8 cellular contexts compared by ENCODE assay signal in genomic region chr1:108877324-108877812, GRCh38. TPM values are rescaled to one million over a fixed set of nuclear protein-coding genes. Genes with fewer than 3 reads are reported as not detected.
DNase-seq lines count a peak whose midpoint lies in the region; ATAC-seq, FAIRE-seq and TF ChIP-seq lines count a peak whose summit lies in the region.

No MANE protein-coding gene starts in this region.

- peaks cover 11% of the 10 kb centered on the region for H3K4me1 ChIP-seq in endothelial cell of umbilical vein (ENCODE audit: control insufficient read depth, extremely low read depth, insufficient read depth, low read length)
- H3K4me1 ChIP-seq in naive thymus-derived CD4-positive, alpha-beta T cell (ENCODE audit: control insufficient read depth in 2 of 2, insufficient read depth in 2 of 2, low read length in 2 of 2), result peaks cover 0 to 4% of the 10 kb centered on the region in 2 donors

- H3K4me3 Mint-ChIP-seq in naive thymus-derived CD4-positive, alpha-beta T cell, result peak overlapping the region; percentile 88 to 96 (median 92)

- DNase-seq in Ammon's horn (ENCODE audit: low spot score) (peak; percentile 46), GM20000 (ENCODE audit: low spot score) (peak; percentile 17), RWPE1 (ENCODE audit: low spot score) (peak; percentile 41), endothelial cell of umbilical vein (ENCODE audit: low read depth, low spot score) (peak; percentile 55), SHP77 treated with DMSO at 0.1 percent for 48 hours (lab: John Stamatoyannopoulos, UW) (no peak), NCI-H524 treated with DMSO at 0.1 percent for 48 hours (lab: John Stamatoyannopoulos, UW) (no peak), SKM-1 (lab: John Stamatoyannopoulos, UW; ENCODE audit: unreplicated experiment) (no peak)
- peak in 1 of 9 donors; percentile 0 for DNase-seq in naive thymus-derived CD4-positive, alpha-beta T cell

- peak overlapping the region; percentile 100 for H3K4me2 ChIP-seq in endothelial cell of umbilical vein (ENCODE audit: insufficient read depth, low read length)

- H3K9me3 ChIP-seq in endothelial cell of umbilical vein (replicated peaks; ENCODE audit: control insufficient read depth, insufficient read depth, low read length), result no peaks in the 10 kb centered on the region
- H3K9me3 ChIP-seq in naive thymus-derived CD4-positive, alpha-beta T cell (ENCODE audit: control insufficient read depth in 2 of 3, low read length in 3 of 3), result no peaks in the 10 kb centered on the region

- H3K36me3 Mint-ChIP-seq in naive thymus-derived CD4-positive, alpha-beta T cell, result peaks cover 0 to 3% (median 0%) of the 10 kb centered on the region in 5 donors

- no peak for ATAC-seq in naive thymus-derived CD4-positive, alpha-beta T cell

- H3K27ac ChIP-seq in RWPE1 (peak overlapping the region; percentile 92), endothelial cell of umbilical vein (ENCODE audit: insufficient read depth, low read depth, low read length) (peak overlapping the region; percentile 13)
- peak overlapping the region; percentile 29 for H3K27ac ChIP-seq in naive thymus-derived CD4-positive, alpha-beta T cell (ENCODE audit: low read depth, low read length)

- H3K79me2 ChIP-seq in endothelial cell of umbilical vein (ENCODE audit: control insufficient read depth, insufficient read depth, low read length), result peaks cover 43% of the 10 kb centered on the region

- no peaks in the 10 kb centered on the region for H3K36me3 ChIP-seq in endothelial cell of umbilical vein (ENCODE audit: control insufficient read depth in 2 of 2, extremely low read depth in 1 of 2, insufficient read depth in 2 of 2, low read length in 2 of 2)
- no peaks in the 10 kb centered on the region for H3K36me3 ChIP-seq in naive thymus-derived CD4-positive, alpha-beta T cell (ENCODE audit: control insufficient read depth in 2 of 3, insufficient read depth in 3 of 3, low read length in 3 of 3)

- peaks cover 0 to 27% (median 12%) of the 10 kb centered on the region in 7 donors for H3K4me1 Mint-ChIP-seq in naive thymus-derived CD4-positive, alpha-beta T cell

- H3K27ac Mint-ChIP-seq in naive thymus-derived CD4-positive, alpha-beta T cell, result peak overlapping the region in 6 of 9 donors; percentile 2 to 87 (median 70)

- H3K27me3 Mint-ChIP-seq in naive thymus-derived CD4-positive, alpha-beta T cell, result peaks cover 3 to 19% (median 6%) of the 10 kb centered on the region in 5 donors

- no peaks in the 10 kb centered on the region for H3K9me3 Mint-ChIP-seq in naive thymus-derived CD4-positive, alpha-beta T cell

- POLR2A ChIA-PET in RWPE1 (lab: Yijun Ruan, JAX; ENCODE audit: low non-redundant PET), result no interaction called here
- POLR2A ChIA-PET in endothelial cell of umbilical vein (lab: Charles Lee), result no interaction called here
- POLR2A ChIA-PET in naive thymus-derived CD4-positive, alpha-beta T cell (lab: Charles Lee), result no interaction called here

- H4K20me1 ChIP-seq in endothelial cell of umbilical vein (replicated peaks; ENCODE audit: control insufficient read depth, extremely low read depth, insufficient read depth, low read length), result peaks cover 3% of the 10 kb centered on the region

- CTCF ChIA-PET in RWPE1 (lab: Yijun Ruan, JAX), result interaction anchor here (1.3 kb wide), 1 partner anchor 49 kb away, joined by 6 read pairs; no protein-coding TSS in a partner anchor
- CTCF ChIA-PET in endothelial cell of umbilical vein (lab: Charles Lee), result interaction anchor here (0.9 to 2.2 kb wide), 7 partner anchors 11 to 48 kb away, joined by 3 to 13 read pairs (median 3); no protein-coding TSS in a partner anchor
- CTCF ChIA-PET in naive thymus-derived CD4-positive, alpha-beta T cell (lab: Charles Lee), result no interaction called here

- H3K4me3 ChIP-seq in endothelial cell of umbilical vein (replicated peaks in 1 of 3; ENCODE audit: insufficient read depth in 1 of 3, low read depth in 1 of 3, low read length in 3 of 3), result peak overlapping the region; percentile 90 to 99 (median 93)
- peak overlapping the region; percentile 68 for H3K4me3 ChIP-seq in naive thymus-derived CD4-positive, alpha-beta T cell (ENCODE audit: low read length)

- no peaks in the 10 kb centered on the region for H3K27me3 ChIP-seq in endothelial cell of umbilical vein (ENCODE audit: control insufficient read depth in 2 of 2, insufficient read depth in 2 of 2, low read length in 2 of 2)
- no peaks in the 10 kb centered on the region for H3K27me3 ChIP-seq in naive thymus-derived CD4-positive, alpha-beta T cell (ENCODE audit: control insufficient read depth in 2 of 2, insufficient read depth in 2 of 2, low read length in 2 of 2)

- dilution Hi-C loops in endothelial cell of umbilical vein (cut with MboI; ENCODE audit: extremely low pct_ligation_motif_present, low sequenced_read_pairs), result no loop called here

- no peak for TF ChIP-seq POLR2A in endothelial cell of umbilical vein (IDR thresholded peaks at IDR 0.05; ENCODE audit: low read depth, low read length)

- H2AFZ ChIP-seq in endothelial cell of umbilical vein (ENCODE audit: low read depth, low read length), result peak overlapping the region; percentile 99

- peak; percentile 61 for FAIRE-seq in endothelial cell of umbilical vein (lab: Jason Lieb, UNC)

- TF ChIP-seq CTCF in GM20000 (IDR thresholded peaks at IDR 0.05; ENCODE audit: extremely low read depth, missing control alignments) (no peak), RWPE1 (conservative IDR thresholded peaks at IDR 0.05; ENCODE audit: low read depth) (no peak), endothelial cell of umbilical vein (IDR thresholded peaks at IDR 0.05; ENCODE audit: extremely low read depth in 1 of 2, insufficient read depth in 1 of 2, low read depth in 1 of 2, low read length in 2 of 2) (no peak)

- H3K9ac ChIP-seq in endothelial cell of umbilical vein (replicated peaks; ENCODE audit: extremely low read depth, insufficient read depth, low read length), result peak overlapping the region; percentile 67

- BruUV-seq in endothelial cell of umbilical vein (replicated peaks; lab: Mats Ljungman, UMichigan), result no TSS peak

- intact Hi-C loops in endothelial cell of umbilical vein (cut with micrococcal nuclease), result loop anchor here (1.0 to 5.0 kb wide), 3 partner anchors 49 to 185 kb away; partner anchors contain the start of genes PRPF38B and STXBP3
- intact Hi-C loops in naive thymus-derived CD4-positive, alpha-beta T cell (cut with micrococcal nuclease), result loop anchor here (1.0 to 5.0 kb wide), 8 partner anchors 21 to 185 kb away; partner anchors contain the start of genes PRPF38B (in 2 of the 2), CLCC1 (in 1 of the 2), STXBP3 (in 1 of the 2) and WDR47 (in 1 of the 2)

- no peaks in the 10 kb centered on the region for H3K9me1 ChIP-seq in endothelial cell of umbilical vein (replicated peaks; ENCODE audit: control insufficient read depth, extremely low read depth, insufficient read depth, low read length)

TF ChIP-seq in endothelial cell of umbilical vein, 7 proteins besides CTCF, POLR2A, EP300 and RAD21:
- TF ChIP-seq MAX (IDR thresholded peaks at IDR 0.05; ENCODE audit: insufficient read depth, insufficient read length) (no peak), GATA2 (IDR thresholded peaks at IDR 0.05; ENCODE audit: insufficient read depth, insufficient read length, low read depth, low read length) (no peak), JUN (IDR thresholded peaks at IDR 0.05; ENCODE audit: borderline replicate concordance, insufficient read depth, insufficient read length, low read depth) (no peak), POLR2AphosphoS5 (IDR thresholded peaks at IDR 0.05; ENCODE audit: insufficient read depth, low read depth, low read length) (no peak), EZH2 (IDR thresholded peaks at IDR 0.05; ENCODE audit: borderline replicate concordance, low read depth, low read length, severe bottlenecking) (no peak), MYC (IDR thresholded peaks at IDR 0.05; ENCODE audit: low read depth, low read length) (no peak), FOS (IDR thresholded peaks at IDR 0.05; ENCODE audit: borderline replicate concordance, insufficient read depth, low read length) (no peak)

RNA-seq across cellular contexts. Expression of gene GPSM2, which starts 0.6 kb away (rescaled TPM):
- total RNA-seq in endothelial cell of umbilical vein, result 17.1 and 19.8 TPM in 2 replicates
- 5.8 and 6.0 TPM in 2 replicates for polyA plus RNA-seq in endothelial cell of umbilical vein
- polyA plus RNA-seq in endothelial cell of umbilical vein (2011; cell fraction: cytosol; rRNA removed), result 9.9 and 11.5 TPM in 2 replicates
- polyA plus RNA-seq in endothelial cell of umbilical vein (2011; cell fraction: nucleus; rRNA removed), result 8.9 and 9.7 TPM in 2 replicates
- polyA plus RNA-seq in endothelial cell of umbilical vein (2012), result 6.5 and 15.2 TPM in 2 replicates
- polyA minus RNA-seq in endothelial cell of umbilical vein, result 5.9 and 6.3 TPM in 2 replicates
- polyA minus RNA-seq in endothelial cell of umbilical vein (2011; cell fraction: cytosol; rRNA and poly(A)+ RNA removed), result 38.9 TPM
- polyA minus RNA-seq in endothelial cell of umbilical vein (2011; cell fraction: nucleus; rRNA and poly(A)+ RNA removed), result 6.5 and 9.8 TPM in 2 replicates
- 10 to 100 TPM in 1 of 5 experiments, 1 to 10 TPM in 1, under 1 TPM in 3; 0.38 to 24.7 (median 0.41) TPM for total RNA-seq in naive thymus-derived CD4-positive, alpha-beta T cell
- 1 to 10 TPM in 1 of 2 donors, under 1 TPM in 1; 0.15 to 1.5 TPM for polyA plus RNA-seq in naive thymus-derived CD4-positive, alpha-beta T cell

RNA-seq across cellular contexts. Expression of gene AKNAD1, which starts 20.5 kb away (rescaled TPM):
- not detected in 2 replicates for total RNA-seq in endothelial cell of umbilical vein
- not detected in 2 replicates for polyA plus RNA-seq in endothelial cell of umbilical vein
- polyA plus RNA-seq in endothelial cell of umbilical vein (2011; cell fraction: cytosol; rRNA removed), result not detected in 2 replicates
- polyA plus RNA-seq in endothelial cell of umbilical vein (2011; cell fraction: nucleus; rRNA removed), result 0.11 TPM in 1 of 2 replicates, not detected in the other
- polyA plus RNA-seq in endothelial cell of umbilical vein (2012), result not detected in 2 replicates
- not detected in 2 replicates for polyA minus RNA-seq in endothelial cell of umbilical vein
- not detected for polyA minus RNA-seq in endothelial cell of umbilical vein (2011; cell fraction: cytosol; rRNA and poly(A)+ RNA removed)
- polyA minus RNA-seq in endothelial cell of umbilical vein (2011; cell fraction: nucleus; rRNA and poly(A)+ RNA removed), result not detected in 2 replicates
- total RNA-seq in naive thymus-derived CD4-positive, alpha-beta T cell, result not detected
- polyA plus RNA-seq in naive thymus-derived CD4-positive, alpha-beta T cell, result not detected

Comparison
In these comparisons a context has a peak if more than half of its experiments do, and no peak if none do; other contexts are left out.
1. DNase-seq: peak in Ammon's horn (single experiment), GM20000 (single experiment), RWPE1 (single experiment) and endothelial cell of umbilical vein (single experiment); none in SHP77 treated with DMSO at 0.1 percent for 48 hours (single experiment), NCI-H524 treated with DMSO at 0.1 percent for 48 hours (single experiment) and SKM-1 (single experiment).
2. H3K27ac ChIP-seq: peak in every context shown above with its lines; median percentile 92 in RWPE1; 29 in naive thymus-derived CD4-positive, alpha-beta T cell; 13 in endothelial cell of umbilical vein.